ENCODE assay signal across 8 cellular contexts in genomic region chr11:36509265-36509664, GRCh38. TPM values are rescaled to one million over a fixed set of nuclear protein-coding genes. Genes with fewer than 3 reads are reported as not detected.
DNase-seq lines count a peak whose midpoint lies in the region; ATAC-seq and TF ChIP-seq lines count a peak whose summit lies in the region.

No MANE protein-coding gene starts in this region.

- H3K9me3 ChIP-seq in CD8-positive, alpha-beta T cell (ENCODE audit: low read length): no peaks in the 10 kb centered on the region
- no peaks in the 10 kb centered on the region for H3K9me3 ChIP-seq in OCI-LY1 (ENCODE audit: low read length)
- H3K9me3 ChIP-seq in skeletal muscle tissue (ENCODE audit: control insufficient read depth in 3 of 3, low read length in 3 of 3): peaks cover 0 to 5% (median 5%) of the 10 kb centered on the region in 3 donors

- TF ChIP-seq CTCF in CD8-positive, alpha-beta T cell (IDR thresholded peaks at IDR 0.05): no peak
- TF ChIP-seq CTCF in OCI-LY1 (IDR thresholded peaks at IDR 0.05; ENCODE audit: low read length) (no peak), astrocyte of the cerebellum (IDR thresholded peaks at IDR 0.05; ENCODE audit: low read depth, low read length, missing control alignments) (no peak)

- intact Hi-C loops in CD8-positive, alpha-beta T cell (cut with DNase I, micrococcal nuclease): loop anchor here in 1 of 2 experiments (10.0 kb wide), 1 partner anchor 1594 kb away; the partner anchor contains the start of genes APIP and PDHX

- H3K9ac ChIP-seq in OCI-LY1 (ENCODE audit: low read length) (peak overlapping the region; percentile 75), skeletal muscle tissue (ENCODE audit: low read depth in 1 of 3, low read length in 3 of 3) (peak overlapping the region; percentile 91 to 95 (median 93))

- no peaks in the 10 kb centered on the region for H3K27me3 ChIP-seq in CD8-positive, alpha-beta T cell (ENCODE audit: insufficient read depth, low read length)
- no peaks in the 10 kb centered on the region for H3K27me3 ChIP-seq in OCI-LY1 (ENCODE audit: insufficient read depth, low read length)
- no peaks in the 10 kb centered on the region for H3K27me3 ChIP-seq in skeletal muscle tissue (ENCODE audit: control insufficient read depth in 3 of 3, insufficient read depth in 3 of 3, low read length in 3 of 3)

- H3K4me1 Mint-ChIP-seq in CD8-positive, alpha-beta T cell (ENCODE audit: low read depth): peaks cover 42% of the 10 kb centered on the region

- H2AFZ ChIP-seq in OCI-LY1 (ENCODE audit: low read length): 0 out of 2 replicates have a peak overlapping the region, but pooled peaks have one; percentile 82

- peaks cover 3% of the 10 kb centered on the region; the same call in 1 of the 2 replicates for H4K20me1 ChIP-seq in OCI-LY1 (ENCODE audit: insufficient read depth, low read length)

- CTCF ChIA-PET in CD8-positive, alpha-beta T cell (lab: Charles Lee): interaction anchor here (1.6 to 2.9 kb wide), 2 partner anchors 11 to 16 kb away, joined by 6 to 26 read pairs; no protein-coding TSS in a partner anchor

- peaks cover 16% of the 10 kb centered on the region for H3K4me1 ChIP-seq in CD8-positive, alpha-beta T cell (ENCODE audit: insufficient read depth, low read length)
- H3K4me1 ChIP-seq in OCI-LY1 (ENCODE audit: insufficient read depth, low read length, severe bottlenecking) (peaks cover 19% of the 10 kb centered on the region), skeletal muscle tissue (ENCODE audit: control insufficient read depth in 3 of 3, insufficient read depth in 3 of 3, low read length in 3 of 3) (peaks cover 0 to 15% (median 11%) of the 10 kb centered on the region in 3 donors)

- H3K36me3 Mint-ChIP-seq in CD8-positive, alpha-beta T cell: peaks cover 15% of the 10 kb centered on the region

- peak overlapping the region; percentile 93 for H3K4me2 ChIP-seq in OCI-LY1 (ENCODE audit: low read length)

- POLR2A ChIA-PET in CD8-positive, alpha-beta T cell (lab: Charles Lee): interaction anchor here (0.9 to 1.8 kb wide), 2 partner anchors 17 to 221 kb away, joined by 3 to 6 read pairs; no protein-coding TSS in a partner anchor

- in situ Hi-C loops in astrocyte of the cerebellum (cut with HindIII; ENCODE audit: low sequenced_read_pairs): no loop called here

- peak overlapping the region; percentile 92 for H3K27ac Mint-ChIP-seq in CD8-positive, alpha-beta T cell

- peak; percentile 20 for ATAC-seq in CD8-positive, alpha-beta T cell
- ATAC-seq in GM21515 (IDR thresholded peaks at IDR 0.05; ENCODE audit: unreplicated experiment) (peak; percentile 26), GM21367 (IDR thresholded peaks at IDR 0.05; ENCODE audit: unreplicated experiment) (no peak)

- H3K4me3 Mint-ChIP-seq in CD8-positive, alpha-beta T cell: peak overlapping the region; percentile 92

- H3K79me2 ChIP-seq in OCI-LY1 (ENCODE audit: insufficient read depth, low read length): peaks cover 20% of the 10 kb centered on the region

- H3K36me3 ChIP-seq in CD8-positive, alpha-beta T cell (ENCODE audit: insufficient read depth, low read length): no peaks in the 10 kb centered on the region
- H3K36me3 ChIP-seq in OCI-LY1 (ENCODE audit: insufficient read depth, low read length) (no peaks in the 10 kb centered on the region), skeletal muscle tissue (ENCODE audit: control insufficient read depth in 3 of 3, insufficient read depth in 3 of 3, low read length in 3 of 3) (no peaks in the 10 kb centered on the region)

- H3K4me3 ChIP-seq in CD8-positive, alpha-beta T cell (ENCODE audit: low read depth, low read length): peak overlapping the region; percentile 84
- H3K4me3 ChIP-seq in OCI-LY1 (ENCODE audit: low read depth, low read length, poor library complexity, severe bottlenecking): peak overlapping the region; percentile 93
- H3K4me3 ChIP-seq in astrocyte of the cerebellum (ENCODE audit: low read depth, low read length): peak overlapping the region; percentile 93
- peak overlapping the region; percentile 94 for H3K4me3 ChIP-seq in iPS-11a (ENCODE audit: low read depth, low read length)
- H3K4me3 ChIP-seq in skeletal muscle tissue (ENCODE audit: low read length in 3 of 3): peak overlapping the region; percentile 95 to 100 (median 99)

- H3K9me2 ChIP-seq in OCI-LY1 (ENCODE audit: low read depth, low read length): no peaks in the 10 kb centered on the region

- H3F3A ChIP-seq in OCI-LY1 (ENCODE audit: insufficient read depth, low read length): no peaks in the 10 kb centered on the region

- DNase-seq in CD8-positive, alpha-beta T cell: peak in 3 of 7 experiments; percentile 10 to 36 (median 16)
- no peak for DNase-seq in astrocyte of the cerebellum (ENCODE audit: low read depth)
- no peak for DNase-seq in GM19238 (ENCODE audit: insufficient read length, low spot score)

- peaks cover 3% of the 10 kb centered on the region for H3K27me3 Mint-ChIP-seq in CD8-positive, alpha-beta T cell (ENCODE audit: low read depth)

- H3K9me3 Mint-ChIP-seq in CD8-positive, alpha-beta T cell: no peaks in the 10 kb centered on the region

- H3K27ac ChIP-seq in CD8-positive, alpha-beta T cell (ENCODE audit: low read depth, low read length): peak overlapping the region; percentile 74
- H3K27ac ChIP-seq in OCI-LY1 (ENCODE audit: low read depth, low read length, poor library complexity, severe bottlenecking) (no peak overlapping the region), skeletal muscle tissue (ENCODE audit: low read depth, low read length) (peak overlapping the region; percentile 93)

RNA-seq across cellular contexts. Expression of gene TRAF6, which starts 0.8 kb away (rescaled TPM):
- total RNA-seq in CD8-positive, alpha-beta T cell: 10 to 100 TPM; 29.7 to 31.3 TPM
- 12.5 TPM for total RNA-seq in skeletal muscle tissue

RNA-seq across cellular contexts. Expression of gene RAG1, which starts 58.5 kb away (rescaled TPM):
- total RNA-seq in CD8-positive, alpha-beta T cell: under 1 TPM in 1 of 2 experiments, not detected in 1; 0.08 TPM
- 1.6 TPM for total RNA-seq in skeletal muscle tissue
